Comparison of ENCODE assay signal across 14 cellular contexts in the genomic region with DNA sequence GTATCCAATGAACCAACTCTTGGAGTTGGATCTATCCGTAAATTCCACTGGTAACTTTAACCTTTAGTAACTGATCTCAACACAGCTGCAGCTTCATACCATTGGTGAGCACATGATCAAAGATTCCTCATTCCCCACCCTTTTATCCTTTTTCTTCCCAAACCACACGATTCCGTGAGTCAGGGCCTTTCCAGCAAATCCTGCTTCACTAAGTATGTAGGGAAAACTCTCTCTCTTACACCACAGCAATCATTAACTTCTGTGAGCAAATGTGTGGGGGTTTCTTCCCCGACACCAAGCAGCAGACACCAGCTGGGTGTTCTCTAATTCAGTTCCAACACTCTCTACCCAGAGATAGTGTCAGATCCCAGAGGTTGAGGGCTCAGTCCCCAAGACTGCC. TPM values are rescaled to one million over a fixed set of nuclear protein-coding genes. Genes with fewer than 3 reads are reported as not detected.
DNase-seq lines count a peak whose midpoint lies in the region; ATAC-seq and TF ChIP-seq lines count a peak whose summit lies in the region.
"Had no signal": no experiment of that assay in that cellular context is flagged by ENCODE, and none has a peak within 500 bp of the region (broad histone marks: within the 10 kb centered on the region; RNA-seq: fewer than 3 reads in every experiment).

No MANE protein-coding gene starts in this region.

- H3K27me3 ChIP-seq in MM.1S (replicated peaks; ENCODE audit: insufficient read depth, low read length), result no peaks in the 10 kb centered on the region
- H3K27me3 ChIP-seq in fibroblast of lung (ENCODE audit: control insufficient read depth, insufficient read depth, low read length), result no peaks in the 10 kb centered on the region

- ATAC-seq in omental fat pad (ENCODE audit: low FRiP score), result peak; percentile 44
- no peak for ATAC-seq in natural killer cell treated with Interleukin-12 subunit alpha and Interleukin-12 subunit beta and Interleukin-15 and Interleukin-18, amount 100 ng/mL, for 72 hours
- ATAC-seq: activated naive CD4-positive, alpha-beta T cell treated with anti-CD3 and anti-CD28 coated beads, Interleukin-2, amount 50 U/mL, for 72 hours; right cardiac atrium had no signal

- H3K4me3 ChIP-seq in MM.1S (ENCODE audit: low read length), result no peak overlapping the region
- H3K4me3 ChIP-seq in fibroblast of lung (replicated peaks in 1 of 4; ENCODE audit: control extremely low read depth in 1 of 4, insufficient read depth in 1 of 4, low read depth in 3 of 4, low read length in 4 of 4), result peak overlapping the region in 1 of 4 experiments; percentile 5

- peaks cover 15 to 19% of the 10 kb centered on the region in 2 donors for H3K4me1 Mint-ChIP-seq in natural killer cell treated with Interleukin-12 subunit alpha and Interleukin-12 subunit beta and Interleukin-15 and Interleukin-18, amount 100 ng/mL, for 72 hours (ENCODE audit: low read depth in 2 of 2)

- H4K20me1 ChIP-seq in MM.1S (ENCODE audit: insufficient read depth, low read length) (no peaks in the 10 kb centered on the region), fibroblast of lung (ENCODE audit: control insufficient read depth, extremely low read depth, insufficient read depth, low read length) (no peaks in the 10 kb centered on the region)

- H3K9me3 Mint-ChIP-seq in natural killer cell treated with Interleukin-12 subunit alpha and Interleukin-12 subunit beta and Interleukin-15 and Interleukin-18, amount 100 ng/mL, for 72 hours, result no peaks in the 10 kb centered on the region
- H3K9me3 Mint-ChIP-seq: activated naive CD4-positive, alpha-beta T cell treated with anti-CD3 and anti-CD28 coated beads, Interleukin-2, amount 50 U/mL, for 72 hours; CD4-positive, CD25-positive, alpha-beta regulatory T cell; IgD-negative memory B cell had no signal

- TF ChIP-seq CTCF in MM.1S (IDR thresholded peaks at IDR 0.05; ENCODE audit: low read length), result no peak
- TF ChIP-seq CTCF in fibroblast of lung (conservative IDR thresholded peaks at IDR 0.05 in 1 of 2, IDR thresholded peaks at IDR 0.05 in 1 of 2; ENCODE audit: low read depth in 1 of 2, low read length in 2 of 2), result no peak
- TF ChIP-seq CTCF in omental fat pad (IDR thresholded peaks at IDR 0.05), result no peak
- TF ChIP-seq CTCF in GM20000 (IDR thresholded peaks at IDR 0.05; ENCODE audit: extremely low read depth, missing control alignments), result no peak

- H3K4me1 ChIP-seq in MM.1S (ENCODE audit: low read length) (peaks cover 48% of the 10 kb centered on the region), fibroblast of lung (ENCODE audit: control insufficient read depth, extremely low read depth, insufficient read depth, low read length) (peaks cover 25% of the 10 kb centered on the region)

- H3K27ac Mint-ChIP-seq in natural killer cell treated with Interleukin-12 subunit alpha and Interleukin-12 subunit beta and Interleukin-15 and Interleukin-18, amount 100 ng/mL, for 72 hours, result no peak overlapping the region
- H3K27ac Mint-ChIP-seq: IgD-negative memory B cell had no signal

- DNase-seq in AG20443 (ENCODE audit: low spot score), result peak; percentile 67
- no peak for DNase-seq in MM.1S
- DNase-seq in fibroblast of lung (ENCODE audit: low read depth in 2 of 2), result peak; percentile 80 to 99
- no peak for DNase-seq in omental fat pad (ENCODE audit: low spot score)
- DNase-seq in T-helper 2 cell, result no peak
- no peak for DNase-seq in natural killer cell treated with Interleukin-12 subunit alpha and Interleukin-12 subunit beta and Interleukin-15 and Interleukin-18, amount 100 ng/mL, for 72 hours (ENCODE audit: low spot score)
- no peak for DNase-seq in GM20000 (ENCODE audit: low spot score)
- no peak for DNase-seq in stimulated activated naive CD4-positive, alpha-beta T cell treated with Interleukin-2 at 50 U/mL for 16 hours (lab: John Stamatoyannopoulos, UW)
- DNase-seq: activated CD4-positive, alpha-beta T cell treated with anti-CD3 and anti-CD28 coated beads, Interleukin-2, amount 50 U/mL, for 4 hours; CD4-positive, CD25-positive, alpha-beta regulatory T cell; right cardiac atrium; T-helper 1 cell had no signal

- H3K27me3 Mint-ChIP-seq in natural killer cell treated with Interleukin-12 subunit alpha and Interleukin-12 subunit beta and Interleukin-15 and Interleukin-18, amount 100 ng/mL, for 72 hours, result no peaks in the 10 kb centered on the region
- H3K27me3 Mint-ChIP-seq: CD4-positive, CD25-positive, alpha-beta regulatory T cell; IgD-negative memory B cell had no signal

- H3K79me2 ChIP-seq in MM.1S (ENCODE audit: low read length) (peaks cover 7% of the 10 kb centered on the region), fibroblast of lung (ENCODE audit: control insufficient read depth, insufficient read depth, low read length) (no peaks in the 10 kb centered on the region)

- peak overlapping the region; percentile 21; the same call in 1 of the 2 replicates for H3K27ac ChIP-seq in MM.1S (ENCODE audit: low read length)
- H3K27ac ChIP-seq in fibroblast of lung (ENCODE audit: insufficient read depth, low read length), result peak overlapping the region; percentile 88

- peaks cover 11% of the 10 kb centered on the region; the same call in 1 of the 2 replicates for H3K36me3 ChIP-seq in MM.1S (replicated peaks; ENCODE audit: insufficient read depth, low read length)
- H3K36me3 ChIP-seq in fibroblast of lung (ENCODE audit: control insufficient read depth, insufficient read depth, low read length), result peaks cover 3% of the 10 kb centered on the region

- H3F3A ChIP-seq in MM.1S (ENCODE audit: insufficient read depth, low read length), result peaks cover 17% of the 10 kb centered on the region

- H3K36me3 Mint-ChIP-seq in natural killer cell treated with Interleukin-12 subunit alpha and Interleukin-12 subunit beta and Interleukin-15 and Interleukin-18, amount 100 ng/mL, for 72 hours, result peaks cover 27% of the 10 kb centered on the region

- no peaks in the 10 kb centered on the region for H3K9me2 ChIP-seq in MM.1S (replicated peaks; ENCODE audit: insufficient read depth, low read length)

- H3K4me2 ChIP-seq in MM.1S (ENCODE audit: low read depth, low read length) (peak overlapping the region; percentile 14; the same call in 1 of the 2 replicates), fibroblast of lung (ENCODE audit: extremely low read depth, insufficient read depth, low read length) (no peak overlapping the region)

- H3K9me3 ChIP-seq in MM.1S (replicated peaks; ENCODE audit: insufficient read depth, low read length) (no peaks in the 10 kb centered on the region), fibroblast of lung (ENCODE audit: control insufficient read depth, insufficient read depth, low read depth, low read length) (no peaks in the 10 kb centered on the region)

- H2AFZ ChIP-seq in MM.1S (ENCODE audit: low read length), result no peak overlapping the region
- no peak overlapping the region for H2AFZ ChIP-seq in fibroblast of lung (ENCODE audit: low read length)

- H3K9ac ChIP-seq in MM.1S (ENCODE audit: low read length), result no peak overlapping the region
- H3K9ac ChIP-seq in fibroblast of lung (ENCODE audit: insufficient read depth, low read length), result no peak overlapping the region

- H3K4me3 Mint-ChIP-seq in natural killer cell treated with Interleukin-12 subunit alpha and Interleukin-12 subunit beta and Interleukin-15 and Interleukin-18, amount 100 ng/mL, for 72 hours, result no peak overlapping the region
- H3K4me3 Mint-ChIP-seq: CD4-positive, CD25-positive, alpha-beta regulatory T cell had no signal

RNA-seq across cellular contexts. Expression of a gene that starts 23.5 kb away (rescaled TPM):
- total RNA-seq in fibroblast of lung (135 and 309 TPM in 2 replicates), omental fat pad (10 to 100 TPM; 43.6 to 62.3 (median 57.7) TPM)
- 72.4 and 96.6 TPM in 2 replicates for polyA plus RNA-seq in fibroblast of lung
- polyA plus RNA-seq in fibroblast of lung (2012), result 73.0 and 76.0 TPM in 2 replicates
- 100 and 185 TPM in 2 replicates for polyA minus RNA-seq in fibroblast of lung (ENCODE audit: low replicate concordance)
- total RNA-seq in natural killer cell treated with Interleukin-12 subunit alpha and Interleukin-12 subunit beta and Interleukin-15 and Interleukin-18, amount 100 ng/mL, for 72 hours, result 10 to 100 TPM; 72.3 to 92.9 TPM

RNA-seq across cellular contexts. Expression of a gene that starts 24.1 kb away (rescaled TPM):
- total RNA-seq in fibroblast of lung, result 107 and 164 TPM in 2 replicates
- 85.6 and 118 TPM in 2 replicates for polyA plus RNA-seq in fibroblast of lung
- polyA plus RNA-seq in fibroblast of lung (2012), result 44.9 and 63.2 TPM in 2 replicates
- 35.6 and 36.6 TPM in 2 replicates for polyA minus RNA-seq in fibroblast of lung (ENCODE audit: low replicate concordance)
- 10 to 100 TPM; 36.7 to 77.5 (median 43.6) TPM for total RNA-seq in omental fat pad
- total RNA-seq in natural killer cell treated with Interleukin-12 subunit alpha and Interleukin-12 subunit beta and Interleukin-15 and Interleukin-18, amount 100 ng/mL, for 72 hours, result 10 to 100 TPM; 34.7 to 36.1 TPM

RNA-seq across cellular contexts. Expression of a gene that starts 34.1 kb away (rescaled TPM):
- total RNA-seq in fibroblast of lung (9.0 and 13.9 TPM in 2 replicates), omental fat pad (10 to 100 TPM in 1 of 4 donors, 1 to 10 TPM in 3; 2.2 to 11.4 (median 5.1) TPM)
- polyA plus RNA-seq in fibroblast of lung, result 2.0 TPM in 2 replicates
- polyA plus RNA-seq in fibroblast of lung (2012), result 1.9 and 2.3 TPM in 2 replicates
- 6.2 and 6.6 TPM in 2 replicates for polyA minus RNA-seq in fibroblast of lung (ENCODE audit: low replicate concordance)
- under 1 TPM in 1 of 2 donors, not detected in 1; 0.24 TPM for total RNA-seq in natural killer cell treated with Interleukin-12 subunit alpha and Interleukin-12 subunit beta and Interleukin-15 and Interleukin-18, amount 100 ng/mL, for 72 hours
- total RNA-seq: CD4-positive, CD25-positive, alpha-beta regulatory T cell had no signal

Comparison
In these comparisons a context has a peak if more than half of its experiments do, and no peak if none do; other contexts are left out.
1. DNase-seq: peak in AG20443 (single experiment) and fibroblast of lung (2 of 2); none in MM.1S (single experiment), omental fat pad (single experiment), T-helper 2 cell (0 of 5), natural killer cell treated with Interleukin-12 subunit alpha and Interleukin-12 subunit beta and Interleukin-15 and Interleukin-18, amount 100 ng/mL, for 72 hours (single experiment), GM20000 (single experiment) and stimulated activated naive CD4-positive, alpha-beta T cell treated with Interleukin-2 at 50 U/mL for 16 hours (single experiment).